Comparison of ENCODE assay signal across 8 cellular contexts in genomic region chr6:119742188-119742803, GRCh38.
DNase-seq lines count a peak whose midpoint lies in the region; ATAC-seq lines count a peak whose summit lies in the region.

No MANE protein-coding gene starts in this region.

- DNase-seq in SHP77 (lab: John Stamatoyannopoulos, UW) (peak; percentile 12 to 51), SHP77 treated with DMSO at 0.1 percent for 48 hours (lab: John Stamatoyannopoulos, UW) (no peak), NCI-H1694 (lab: John Stamatoyannopoulos, UW) (peak; percentile 10), dermis microvascular lymphatic vessel endothelial cell (ENCODE audit: low read depth in 2 of 2) (peak; percentile 9 to 35), lung microvascular endothelial cell (ENCODE audit: low read depth in 2 of 2) (peak; percentile 32 to 58)
- DNase-seq in activated CD4-positive, CD25-positive, alpha-beta regulatory T cell treated with anti-CD3 and anti-CD28 coated beads, Interleukin-2, amount 50 U/mL, for 72 hours: peak; percentile 59
- peak; percentile 1 to 10 for DNase-seq in stimulated activated CD8-positive, alpha-beta memory T cell treated with anti-CD3 and anti-CD28 coated beads, Interleukin-4, amount 100 ng/mL, for 4 hours (ENCODE audit: low read depth in 2 of 2, low spot score in 1 of 2)

- ATAC-seq in HG02759 (IDR thresholded peaks at IDR 0.05; ENCODE audit: unreplicated experiment): peak; percentile 95
